Comparison of ENCODE assay signal across 29 cellular contexts in genomic region chr10:131560726-131561390, GRCh38.
"Had no signal": no experiment of that assay in that cellular context is flagged by ENCODE, and none has a peak within 500 bp of the region (broad histone marks: within the 10 kb centered on the region; RNA-seq: fewer than 3 reads in every experiment).

No MANE protein-coding gene starts in this region.

- H3K27me3 Mint-ChIP-seq: dendritic cell treated with granulocyte-macrophage colony-stimulating factor and Interleukin-4, amounts not matched to agents 40 ng/mL and 50 ng/mL, for 4 days had no signal

- H3K79me2 ChIP-seq: hepatocyte had no signal

- H3K9ac ChIP-seq: neural progenitor cell had no signal

- H3K9me3 ChIP-seq: ovary, testis, uterus had no signal

- DNase-seq: effector memory CD4-positive, alpha-beta T cell; foreskin keratinocyte; heart left ventricle; left cardiac atrium; left lung; mesenchymal stem cell; mucosa of descending colon; naive B cell; nucleus accumbens; ovary; retina; sigmoid colon; stimulated activated CD4-positive, alpha-beta T cell treated with anti-CD3 and anti-CD28 coated beads, Interleukin-4, amount 100 ng/mL, for 4 hours; stimulated activated naive CD8-positive, alpha-beta T cell treated with anti-CD3 and anti-CD28 coated beads, Interleukin-15, Interleukin-2, amounts not matched to agents 100 U/mL and 50 U/mL, for 24 hours; substantia nigra; testis; tibial artery; uterus had no signal

- FAIRE-seq: colon, endothelial cell of umbilical vein had no signal

- H3K4me3 Mint-ChIP-seq: dendritic cell treated with granulocyte-macrophage colony-stimulating factor and Interleukin-4, amounts not matched to agents 40 ng/mL and 50 ng/mL, for 4 days; mesothelial cell of epicardium; naive B cell; natural killer cell treated with Interleukin-12 subunit alpha and Interleukin-12 subunit beta and Interleukin-15 and Interleukin-18, amount 100 ng/mL, for 72 hours; stimulated activated memory B cell treated with anti-CD40 and anti-IgM and Interleukin-4, amounts not matched to agents 10 μg/mL and 1 μg/mL and 100 μg/mL, for 72 hours had no signal

- H3K36me3 ChIP-seq: esophagus muscularis mucosa, gastroesophageal sphincter, heart left ventricle, left lung, ovary, sigmoid colon, tibial artery, upper lobe of left lung, uterus had no signal

- H3K4me1 ChIP-seq: esophagus muscularis mucosa, foreskin keratinocyte, gastroesophageal sphincter, heart left ventricle, left lung, sigmoid colon, testis, tibial artery, upper lobe of left lung, uterus had no signal

- ATAC-seq: foreskin keratinocyte; gastroesophageal sphincter; heart left ventricle; left cardiac atrium; left lung; mucosa of descending colon; natural killer cell treated with Interleukin-12 subunit alpha and Interleukin-12 subunit beta and Interleukin-15 and Interleukin-18, amount 100 ng/mL, for 72 hours; stimulated activated memory B cell treated with anti-CD40 and anti-IgM and Interleukin-4, amounts not matched to agents 10 μg/mL and 1 μg/mL and 100 μg/mL, for 72 hours; stimulated activated naive CD8-positive, alpha-beta T cell treated with anti-CD3 and anti-CD28 coated beads, Interleukin-15, Interleukin-2, amounts not matched to agents 100 U/mL and 50 U/mL, for 24 hours had no signal

- H3K27me3 ChIP-seq: foreskin keratinocyte, neural progenitor cell, ovary, testis, upper lobe of left lung, uterus had no signal

- H3K27ac Mint-ChIP-seq: dendritic cell treated with granulocyte-macrophage colony-stimulating factor and Interleukin-4, amounts not matched to agents 40 ng/mL and 50 ng/mL, for 4 days; mesothelial cell of epicardium; naive B cell; natural killer cell treated with Interleukin-12 subunit alpha and Interleukin-12 subunit beta and Interleukin-15 and Interleukin-18, amount 100 ng/mL, for 72 hours; stimulated activated memory B cell treated with anti-CD40 and anti-IgM and Interleukin-4, amounts not matched to agents 10 μg/mL and 1 μg/mL and 100 μg/mL, for 72 hours had no signal

- H2AFZ ChIP-seq: hepatocyte, neural progenitor cell had no signal

- H3K4me3 ChIP-seq: esophagus muscularis mucosa, gastroesophageal sphincter, heart left ventricle, hepatocyte, left lung, mucosa of descending colon, neural progenitor cell, ovary, sigmoid colon, testis, tibial artery, upper lobe of left lung, uterus had no signal

- H3K4me2 ChIP-seq: hepatocyte had no signal

- H3K4me1 Mint-ChIP-seq: mesothelial cell of epicardium; naive B cell; stimulated activated memory B cell treated with anti-CD40 and anti-IgM and Interleukin-4, amounts not matched to agents 10 μg/mL and 1 μg/mL and 100 μg/mL, for 72 hours had no signal

- H3K27ac ChIP-seq: esophagus muscularis mucosa, foreskin keratinocyte, gastroesophageal sphincter, heart left ventricle, hepatocyte, left lung, neural progenitor cell, ovary, sigmoid colon, testis, tibial artery, upper lobe of left lung, uterus had no signal

- H3K36me3 Mint-ChIP-seq: mesothelial cell of epicardium; natural killer cell treated with Interleukin-12 subunit alpha and Interleukin-12 subunit beta and Interleukin-15 and Interleukin-18, amount 100 ng/mL, for 72 hours; neural progenitor cell; stimulated activated memory B cell treated with anti-CD40 and anti-IgM and Interleukin-4, amounts not matched to agents 10 μg/mL and 1 μg/mL and 100 μg/mL, for 72 hours had no signal
